Comparison of ENCODE assay signal across 8 cellular contexts in genomic region chr3:155743616-155744015, GRCh38. TPM values are rescaled to one million over a fixed set of nuclear protein-coding genes. Genes with fewer than 3 reads are reported as not detected.
DNase-seq lines count a peak whose midpoint lies in the region; ATAC-seq and TF ChIP-seq lines count a peak whose summit lies in the region.

No MANE protein-coding gene starts in this region.

- H3K36me3 Mint-ChIP-seq in T-cell, result no peaks in the 10 kb centered on the region

- DNase-seq in NCI-H1105 treated with DMSO at 0.1 percent for 48 hours (lab: John Stamatoyannopoulos, UW) (peak; percentile 52), NCI-H1105 (lab: John Stamatoyannopoulos, UW) (no peak), T-cell (no peak), hepatocyte (ENCODE audit: low spot score) (no peak), smooth muscle cell (lab: John Stamatoyannopoulos, UW; ENCODE audit: unreplicated experiment) (no peak), 8988T (no peak), NCI-H2029 (lab: John Stamatoyannopoulos, UW) (no peak)
- DNase-seq in effector CD4-positive, alpha-beta T cell, result no peak

- H3K9ac ChIP-seq in smooth muscle cell (ENCODE audit: low read depth), result peak overlapping the region; percentile 40

- H3K4me2 ChIP-seq in hepatocyte (peak overlapping the region; percentile 94), smooth muscle cell (peak overlapping the region; percentile 96)

- POLR2A ChIA-PET in T-cell (lab: Charles Lee), result no interaction called here

- peak overlapping the region; percentile 86 to 97 (median 86) for H3K4me3 Mint-ChIP-seq in T-cell

- H3K4me3 ChIP-seq in hepatocyte, result peak overlapping the region; percentile 79
- H3K4me3 ChIP-seq in smooth muscle cell, result peak overlapping the region; percentile 76

- CTCF ChIA-PET in T-cell (lab: Charles Lee), result interaction anchor here (0.7 to 1.2 kb wide), 2 partner anchors 62 to 108 kb away, joined by 3 to 5 read pairs; partner anchors contain the start of gene C3orf33 (in 1 of the 2)

- H3K9me3 ChIP-seq in hepatocyte (ENCODE audit: low read depth) (no peaks in the 10 kb centered on the region), smooth muscle cell (replicated peaks; ENCODE audit: low read depth) (no peaks in the 10 kb centered on the region)

- no peak for TF ChIP-seq CTCF in hepatocyte (IDR thresholded peaks at IDR 0.05; ENCODE audit: poor library complexity)
- TF ChIP-seq CTCF in smooth muscle cell (IDR thresholded peaks at IDR 0.05; ENCODE audit: borderline replicate concordance, insufficient read depth, poor library complexity, severe bottlenecking), result no peak

- no peaks in the 10 kb centered on the region for H3F3A ChIP-seq in smooth muscle cell (ENCODE audit: low read depth)

- peaks cover 20 to 30% (median 30%) of the 10 kb centered on the region in 3 donors for H3K4me1 Mint-ChIP-seq in T-cell

- peak overlapping the region; percentile 26 for H3K27ac ChIP-seq in hepatocyte
- H3K27ac ChIP-seq in smooth muscle cell (ENCODE audit: low read depth), result no peak overlapping the region

- no peaks in the 10 kb centered on the region for H3K9me2 ChIP-seq in hepatocyte (replicated peaks; ENCODE audit: insufficient read depth)

- H3K9me3 Mint-ChIP-seq in T-cell, result no peaks in the 10 kb centered on the region

- no peaks in the 10 kb centered on the region for H3K79me2 ChIP-seq in hepatocyte
- H3K79me2 ChIP-seq in smooth muscle cell (ENCODE audit: low read depth), result no peaks in the 10 kb centered on the region

- H3K36me3 ChIP-seq in hepatocyte (replicated peaks; ENCODE audit: insufficient read depth, low read depth) (no peaks in the 10 kb centered on the region), smooth muscle cell (ENCODE audit: low read depth) (no peaks in the 10 kb centered on the region)

- H3K4me1 ChIP-seq in hepatocyte (ENCODE audit: insufficient read depth), result peaks cover 11% of the 10 kb centered on the region
- peaks cover 45% of the 10 kb centered on the region for H3K4me1 ChIP-seq in smooth muscle cell (ENCODE audit: low read depth)

- ATAC-seq in T-cell (replicated peaks in 1 of 4), result no peak

- no peaks in the 10 kb centered on the region for H4K20me1 ChIP-seq in hepatocyte (ENCODE audit: insufficient read depth, poor library complexity, severe bottlenecking)
- no peaks in the 10 kb centered on the region for H4K20me1 ChIP-seq in smooth muscle cell (ENCODE audit: low read depth)

- H3K27me3 ChIP-seq in hepatocyte (no peaks in the 10 kb centered on the region), smooth muscle cell (ENCODE audit: low read depth) (peaks cover 61% of the 10 kb centered on the region)

- H3K27ac Mint-ChIP-seq in T-cell, result no peak overlapping the region

- peaks cover 31 to 54% of the 10 kb centered on the region in 2 donors for H3K27me3 Mint-ChIP-seq in T-cell

- H2AFZ ChIP-seq in hepatocyte, result peak overlapping the region; percentile 99
- H2AFZ ChIP-seq in smooth muscle cell (ENCODE audit: low read depth), result peak overlapping the region; percentile 97

- 17% methylated on average over 8 of the region's 8 CpGs for WGBS in hepatocyte (ENCODE audit: low lambda C conversion rate, missing lambda C conversion rate)
- 21% methylated on average over 8 of the region's 8 CpGs for WGBS in smooth muscle cell (ENCODE audit: low lambda C conversion rate)

RNA-seq across cellular contexts. Expression of gene PLCH1, which starts 1.3 kb away (rescaled TPM):
- under 1 TPM in 4 of 5 donors, not detected in 1; 0.06 to 0.12 (median 0.09) TPM for total RNA-seq in T-cell
- 4.2 and 5.8 TPM in 2 replicates for total RNA-seq in hepatocyte
- polyA plus RNA-seq in hepatocyte, result 1.4 and 2.6 TPM in 2 replicates
- 0.27 and 0.36 TPM in 2 replicates for total RNA-seq in smooth muscle cell
- polyA plus RNA-seq in smooth muscle cell, result 0.13 TPM in 1 of 2 replicates, not detected in the other
